Comparison of ENCODE assay signal across 1 cellular context in the genomic region with DNA sequence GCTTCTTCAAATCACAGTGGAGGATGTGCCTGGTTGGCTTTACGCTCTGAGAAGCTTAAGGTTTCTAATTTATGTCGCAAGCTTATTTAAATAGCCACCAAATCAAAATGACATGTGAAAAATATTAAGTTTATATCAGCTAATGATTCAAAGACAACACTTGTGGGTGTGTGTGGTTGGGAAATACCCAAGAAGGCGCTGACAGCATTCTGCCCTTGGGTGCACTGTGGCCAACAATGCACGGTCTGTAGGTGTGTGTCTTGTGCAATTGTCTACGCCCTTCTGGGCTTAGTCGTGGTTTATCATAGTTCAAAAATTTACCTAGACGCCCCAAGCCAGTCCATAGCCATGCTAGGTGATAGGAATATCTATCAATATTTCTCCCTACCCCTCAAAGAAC.
TF ChIP-seq lines count a peak whose summit lies in the region.

No MANE protein-coding gene starts in this region.

TF ChIP-seq in GM12878, 131 proteins besides CTCF, POLR2A, EP300 and RAD21 (continued from another document and continues in another):
- TF ChIP-seq, protein P1, sequence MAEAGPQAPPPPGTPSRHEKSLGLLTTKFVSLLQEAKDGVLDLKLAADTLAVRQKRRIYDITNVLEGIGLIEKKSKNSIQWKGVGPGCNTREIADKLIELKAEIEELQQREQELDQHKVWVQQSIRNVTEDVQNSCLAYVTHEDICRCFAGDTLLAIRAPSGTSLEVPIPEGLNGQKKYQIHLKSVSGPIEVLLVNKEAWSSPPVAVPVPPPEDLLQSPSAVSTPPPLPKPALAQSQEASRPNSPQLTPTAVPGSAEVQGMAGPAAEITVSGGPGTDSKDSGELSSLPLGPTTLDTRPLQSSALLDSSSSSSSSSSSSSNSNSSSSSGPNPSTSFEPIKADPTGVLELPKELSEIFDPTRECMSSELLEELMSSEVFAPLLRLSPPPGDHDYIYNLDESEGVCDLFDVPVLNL (IDR thresholded peaks at IDR 0.05; ENCODE audit: low read depth, low read length) = no peak
- TF ChIP-seq PAX8 (IDR thresholded peaks at IDR 0.05) = no peak
- no peak for TF ChIP-seq CEBPB (IDR thresholded peaks at IDR 0.05; ENCODE audit: borderline replicate concordance in 1 of 2, low read depth in 2 of 2, low read length in 2 of 2)
- TF ChIP-seq, protein P2, sequence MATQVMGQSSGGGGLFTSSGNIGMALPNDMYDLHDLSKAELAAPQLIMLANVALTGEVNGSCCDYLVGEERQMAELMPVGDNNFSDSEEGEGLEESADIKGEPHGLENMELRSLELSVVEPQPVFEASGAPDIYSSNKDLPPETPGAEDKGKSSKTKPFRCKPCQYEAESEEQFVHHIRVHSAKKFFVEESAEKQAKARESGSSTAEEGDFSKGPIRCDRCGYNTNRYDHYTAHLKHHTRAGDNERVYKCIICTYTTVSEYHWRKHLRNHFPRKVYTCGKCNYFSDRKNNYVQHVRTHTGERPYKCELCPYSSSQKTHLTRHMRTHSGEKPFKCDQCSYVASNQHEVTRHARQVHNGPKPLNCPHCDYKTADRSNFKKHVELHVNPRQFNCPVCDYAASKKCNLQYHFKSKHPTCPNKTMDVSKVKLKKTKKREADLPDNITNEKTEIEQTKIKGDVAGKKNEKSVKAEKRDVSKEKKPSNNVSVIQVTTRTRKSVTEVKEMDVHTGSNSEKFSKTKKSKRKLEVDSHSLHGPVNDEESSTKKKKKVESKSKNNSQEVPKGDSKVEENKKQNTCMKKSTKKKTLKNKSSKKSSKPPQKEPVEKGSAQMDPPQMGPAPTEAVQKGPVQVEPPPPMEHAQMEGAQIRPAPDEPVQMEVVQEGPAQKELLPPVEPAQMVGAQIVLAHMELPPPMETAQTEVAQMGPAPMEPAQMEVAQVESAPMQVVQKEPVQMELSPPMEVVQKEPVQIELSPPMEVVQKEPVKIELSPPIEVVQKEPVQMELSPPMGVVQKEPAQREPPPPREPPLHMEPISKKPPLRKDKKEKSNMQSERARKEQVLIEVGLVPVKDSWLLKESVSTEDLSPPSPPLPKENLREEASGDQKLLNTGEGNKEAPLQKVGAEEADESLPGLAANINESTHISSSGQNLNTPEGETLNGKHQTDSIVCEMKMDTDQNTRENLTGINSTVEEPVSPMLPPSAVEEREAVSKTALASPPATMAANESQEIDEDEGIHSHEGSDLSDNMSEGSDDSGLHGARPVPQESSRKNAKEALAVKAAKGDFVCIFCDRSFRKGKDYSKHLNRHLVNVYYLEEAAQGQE (IDR thresholded peaks at IDR 0.05; ENCODE audit: low read depth, low read length) = no peak
- no peak for TF ChIP-seq RB1 (IDR thresholded peaks at IDR 0.05; ENCODE audit: borderline replicate concordance)
- no peak for TF ChIP-seq HCFC1 (IDR thresholded peaks at IDR 0.05; ENCODE audit: low read length)
- TF ChIP-seq CBFB (IDR thresholded peaks at IDR 0.05; ENCODE audit: low read depth) = peak; percentile 42; the same call in 1 of the 2 replicates
- TF ChIP-seq, protein P3, sequence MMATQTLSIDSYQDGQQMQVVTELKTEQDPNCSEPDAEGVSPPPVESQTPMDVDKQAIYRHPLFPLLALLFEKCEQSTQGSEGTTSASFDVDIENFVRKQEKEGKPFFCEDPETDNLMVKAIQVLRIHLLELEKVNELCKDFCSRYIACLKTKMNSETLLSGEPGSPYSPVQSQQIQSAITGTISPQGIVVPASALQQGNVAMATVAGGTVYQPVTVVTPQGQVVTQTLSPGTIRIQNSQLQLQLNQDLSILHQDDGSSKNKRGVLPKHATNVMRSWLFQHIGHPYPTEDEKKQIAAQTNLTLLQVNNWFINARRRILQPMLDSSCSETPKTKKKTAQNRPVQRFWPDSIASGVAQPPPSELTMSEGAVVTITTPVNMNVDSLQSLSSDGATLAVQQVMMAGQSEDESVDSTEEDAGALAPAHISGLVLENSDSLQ (IDR thresholded peaks at IDR 0.05) = 0 out of 2 replicates have a peak, but pooled peaks have one; percentile 16
- TF ChIP-seq FOXK2 (IDR thresholded peaks at IDR 0.05) = no peak
- TF ChIP-seq PAX5 (IDR thresholded peaks at IDR 0.05; ENCODE audit: borderline replicate concordance, low read depth, low read length) = 0 out of 2 replicates have a peak, but pooled peaks have one; percentile 54
- TF ChIP-seq ESRRA (IDR thresholded peaks at IDR 0.05; ENCODE audit: low read length) = no peak
- no peak for TF ChIP-seq LARP7 (IDR thresholded peaks at IDR 0.05)
- TF ChIP-seq CREM (IDR thresholded peaks at IDR 0.05; ENCODE audit: low read depth) = peak; percentile 22; the same call in 1 of the 2 replicates
- TF ChIP-seq ZNF384 (IDR thresholded peaks at IDR 0.05; ENCODE audit: borderline replicate concordance, low read depth, low read length) = no peak
- no peak for TF ChIP-seq TCF7 (IDR thresholded peaks at IDR 0.05; ENCODE audit: borderline replicate concordance)
- TF ChIP-seq SMC3 (IDR thresholded peaks at IDR 0.05; ENCODE audit: borderline replicate concordance, low read length) = no peak
- TF ChIP-seq MTA2 (IDR thresholded peaks at IDR 0.05; ENCODE audit: low read depth) = peak; percentile 81
- 0 out of 3 replicates have a peak, but pooled peaks have one; percentile 11 for TF ChIP-seq POU2F2 (IDR thresholded peaks at IDR 0.05; ENCODE audit: borderline replicate concordance, low read depth, low read length)
- peak; percentile 79 for TF ChIP-seq ATF7 (IDR thresholded peaks at IDR 0.05; ENCODE audit: low read depth)
- TF ChIP-seq BACH1 (IDR thresholded peaks at IDR 0.05; ENCODE audit: borderline replicate concordance) = peak; percentile 25; the same call in 1 of the 2 replicates
- peak; percentile 15; the same call in 1 of the 2 replicates for TF ChIP-seq JUNB (IDR thresholded peaks at IDR 0.05)
- TF ChIP-seq, protein P4, sequence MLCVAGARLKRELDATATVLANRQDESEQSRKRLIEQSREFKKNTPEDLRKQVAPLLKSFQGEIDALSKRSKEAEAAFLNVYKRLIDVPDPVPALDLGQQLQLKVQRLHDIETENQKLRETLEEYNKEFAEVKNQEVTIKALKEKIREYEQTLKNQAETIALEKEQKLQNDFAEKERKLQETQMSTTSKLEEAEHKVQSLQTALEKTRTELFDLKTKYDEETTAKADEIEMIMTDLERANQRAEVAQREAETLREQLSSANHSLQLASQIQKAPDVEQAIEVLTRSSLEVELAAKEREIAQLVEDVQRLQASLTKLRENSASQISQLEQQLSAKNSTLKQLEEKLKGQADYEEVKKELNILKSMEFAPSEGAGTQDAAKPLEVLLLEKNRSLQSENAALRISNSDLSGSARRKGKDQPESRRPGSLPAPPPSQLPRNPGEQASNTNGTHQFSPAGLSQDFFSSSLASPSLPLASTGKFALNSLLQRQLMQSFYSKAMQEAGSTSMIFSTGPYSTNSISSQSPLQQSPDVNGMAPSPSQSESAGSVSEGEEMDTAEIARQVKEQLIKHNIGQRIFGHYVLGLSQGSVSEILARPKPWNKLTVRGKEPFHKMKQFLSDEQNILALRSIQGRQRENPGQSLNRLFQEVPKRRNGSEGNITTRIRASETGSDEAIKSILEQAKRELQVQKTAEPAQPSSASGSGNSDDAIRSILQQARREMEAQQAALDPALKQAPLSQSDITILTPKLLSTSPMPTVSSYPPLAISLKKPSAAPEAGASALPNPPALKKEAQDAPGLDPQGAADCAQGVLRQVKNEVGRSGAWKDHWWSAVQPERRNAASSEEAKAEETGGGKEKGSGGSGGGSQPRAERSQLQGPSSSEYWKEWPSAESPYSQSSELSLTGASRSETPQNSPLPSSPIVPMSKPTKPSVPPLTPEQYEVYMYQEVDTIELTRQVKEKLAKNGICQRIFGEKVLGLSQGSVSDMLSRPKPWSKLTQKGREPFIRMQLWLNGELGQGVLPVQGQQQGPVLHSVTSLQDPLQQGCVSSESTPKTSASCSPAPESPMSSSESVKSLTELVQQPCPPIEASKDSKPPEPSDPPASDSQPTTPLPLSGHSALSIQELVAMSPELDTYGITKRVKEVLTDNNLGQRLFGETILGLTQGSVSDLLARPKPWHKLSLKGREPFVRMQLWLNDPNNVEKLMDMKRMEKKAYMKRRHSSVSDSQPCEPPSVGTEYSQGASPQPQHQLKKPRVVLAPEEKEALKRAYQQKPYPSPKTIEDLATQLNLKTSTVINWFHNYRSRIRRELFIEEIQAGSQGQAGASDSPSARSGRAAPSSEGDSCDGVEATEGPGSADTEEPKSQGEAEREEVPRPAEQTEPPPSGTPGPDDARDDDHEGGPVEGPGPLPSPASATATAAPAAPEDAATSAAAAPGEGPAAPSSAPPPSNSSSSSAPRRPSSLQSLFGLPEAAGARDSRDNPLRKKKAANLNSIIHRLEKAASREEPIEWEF (IDR thresholded peaks at IDR 0.05; ENCODE audit: insufficient replicate concordance, low read depth, low read length) = no peak
- TF ChIP-seq CHD2 (IDR thresholded peaks at IDR 0.05; ENCODE audit: borderline replicate concordance, low read depth, low read length) = 0 out of 2 replicates have a peak, but pooled peaks have one; percentile 32
- TF ChIP-seq, protein P5, sequence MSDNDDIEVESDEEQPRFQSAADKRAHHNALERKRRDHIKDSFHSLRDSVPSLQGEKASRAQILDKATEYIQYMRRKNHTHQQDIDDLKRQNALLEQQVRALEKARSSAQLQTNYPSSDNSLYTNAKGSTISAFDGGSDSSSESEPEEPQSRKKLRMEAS (IDR thresholded peaks at IDR 0.05; ENCODE audit: low read depth, low read length) = no peak
- TF ChIP-seq KDM1A (IDR thresholded peaks at IDR 0.05; ENCODE audit: borderline replicate concordance) = no peak
- TF ChIP-seq HDAC2 (IDR thresholded peaks at IDR 0.05) = no peak
- TF ChIP-seq, protein P6, sequence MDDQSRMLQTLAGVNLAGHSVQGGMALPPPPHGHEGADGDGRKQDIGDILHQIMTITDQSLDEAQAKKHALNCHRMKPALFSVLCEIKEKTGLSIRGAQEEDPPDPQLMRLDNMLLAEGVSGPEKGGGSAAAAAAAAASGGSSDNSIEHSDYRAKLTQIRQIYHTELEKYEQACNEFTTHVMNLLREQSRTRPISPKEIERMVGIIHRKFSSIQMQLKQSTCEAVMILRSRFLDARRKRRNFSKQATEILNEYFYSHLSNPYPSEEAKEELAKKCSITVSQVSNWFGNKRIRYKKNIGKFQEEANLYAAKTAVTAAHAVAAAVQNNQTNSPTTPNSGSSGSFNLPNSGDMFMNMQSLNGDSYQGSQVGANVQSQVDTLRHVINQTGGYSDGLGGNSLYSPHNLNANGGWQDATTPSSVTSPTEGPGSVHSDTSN (IDR thresholded peaks at IDR 0.05; ENCODE audit: insufficient replicate concordance, low read depth, low read length) = no peak
- no peak for TF ChIP-seq ZNF217 (IDR thresholded peaks at IDR 0.05)
- TF ChIP-seq RUNX3 (IDR thresholded peaks at IDR 0.05; ENCODE audit: low read length) = peak; percentile 83
- peak; percentile 64; the same call in 1 of the 2 replicates for TF ChIP-seq NR2F1 (conservative IDR thresholded peaks at IDR 0.05)
- no peak for TF ChIP-seq CHD1 (IDR thresholded peaks at IDR 0.05; ENCODE audit: low read depth, low read length)
- peak; percentile 69; the same call in 1 of the 2 replicates for TF ChIP-seq DPF2 (IDR thresholded peaks at IDR 0.05)
- no peak for TF ChIP-seq MEF2A (IDR thresholded peaks at IDR 0.05; ENCODE audit: insufficient read depth, low read depth, low read length)
- TF ChIP-seq TCF3 (IDR thresholded peaks at IDR 0.05; ENCODE audit: borderline replicate concordance, insufficient read depth, low read depth, low read length) = no peak
- TF ChIP-seq FOS (IDR thresholded peaks at IDR 0.05; ENCODE audit: borderline replicate concordance, extremely low read depth, insufficient read length) = no peak
- no peak for TF ChIP-seq ETV6 (conservative IDR thresholded peaks at IDR 0.05 in 1 of 2, IDR thresholded peaks at IDR 0.05 in 1 of 2; ENCODE audit: borderline replicate concordance in 1 of 2, low read depth in 1 of 2)
- TF ChIP-seq NR2C2 (IDR thresholded peaks at IDR 0.05; ENCODE audit: borderline replicate concordance, control insufficient read depth, insufficient read length, low read depth) = no peak
- no peak for TF ChIP-seq YBX1 (IDR thresholded peaks at IDR 0.05)
- TF ChIP-seq BHLHE40 (IDR thresholded peaks at IDR 0.05; ENCODE audit: borderline replicate concordance in 1 of 2, low read depth in 2 of 2, low read length in 1 of 2) = peak; percentile 78 to 88; a peak in 3 of 4 replicates
- TF ChIP-seq ZNF207 (IDR thresholded peaks at IDR 0.05; ENCODE audit: borderline replicate concordance) = no peak
- TF ChIP-seq, protein P7, sequence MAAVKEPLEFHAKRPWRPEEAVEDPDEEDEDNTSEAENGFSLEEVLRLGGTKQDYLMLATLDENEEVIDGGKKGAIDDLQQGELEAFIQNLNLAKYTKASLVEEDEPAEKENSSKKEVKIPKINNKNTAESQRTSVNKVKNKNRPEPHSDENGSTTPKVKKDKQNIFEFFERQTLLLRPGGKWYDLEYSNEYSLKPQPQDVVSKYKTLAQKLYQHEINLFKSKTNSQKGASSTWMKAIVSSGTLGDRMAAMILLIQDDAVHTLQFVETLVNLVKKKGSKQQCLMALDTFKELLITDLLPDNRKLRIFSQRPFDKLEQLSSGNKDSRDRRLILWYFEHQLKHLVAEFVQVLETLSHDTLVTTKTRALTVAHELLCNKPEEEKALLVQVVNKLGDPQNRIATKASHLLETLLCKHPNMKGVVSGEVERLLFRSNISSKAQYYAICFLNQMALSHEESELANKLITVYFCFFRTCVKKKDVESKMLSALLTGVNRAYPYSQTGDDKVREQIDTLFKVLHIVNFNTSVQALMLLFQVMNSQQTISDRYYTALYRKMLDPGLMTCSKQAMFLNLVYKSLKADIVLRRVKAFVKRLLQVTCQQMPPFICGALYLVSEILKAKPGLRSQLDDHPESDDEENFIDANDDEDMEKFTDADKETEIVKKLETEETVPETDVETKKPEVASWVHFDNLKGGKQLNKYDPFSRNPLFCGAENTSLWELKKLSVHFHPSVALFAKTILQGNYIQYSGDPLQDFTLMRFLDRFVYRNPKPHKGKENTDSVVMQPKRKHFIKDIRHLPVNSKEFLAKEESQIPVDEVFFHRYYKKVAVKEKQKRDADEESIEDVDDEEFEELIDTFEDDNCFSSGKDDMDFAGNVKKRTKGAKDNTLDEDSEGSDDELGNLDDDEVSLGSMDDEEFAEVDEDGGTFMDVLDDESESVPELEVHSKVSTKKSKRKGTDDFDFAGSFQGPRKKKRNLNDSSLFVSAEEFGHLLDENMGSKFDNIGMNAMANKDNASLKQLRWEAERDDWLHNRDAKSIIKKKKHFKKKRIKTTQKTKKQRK (IDR thresholded peaks at IDR 0.05; ENCODE audit: low read depth, low read length) = no peak
